In genomic region chr2:239003933-239004636, GRCh38 we compare ENCODE assay signal across 20 cellular contexts.
"Had no signal": no experiment of that assay in that cellular context is flagged by ENCODE, and none has a peak within 500 bp of the region (broad histone marks: within the 10 kb centered on the region; RNA-seq: fewer than 3 reads in every experiment).

No MANE protein-coding gene starts in this region.

- H3K27ac Mint-ChIP-seq: activated B cell treated with CpG ODN at 0.5 μM for 24 hours; activated CD8-positive, alpha-beta T cell treated with anti-CD3 and anti-CD28 coated beads for 36 hours; activated T-helper 17 cell treated with anti-CD3 and anti-CD28 coated beads, Interleukin-2, amount 50 U/mL, for 72 hours; nephron progenitor cell had no signal

- H3K4me3 ChIP-seq: pancreas, prostate gland, testis, transverse colon had no signal

- H3K27me3 ChIP-seq: pancreas, testis had no signal

- H3K9me3 Mint-ChIP-seq: activated CD8-positive, alpha-beta T cell treated with anti-CD3 and anti-CD28 coated beads for 36 hours had no signal

- H3K9me3 ChIP-seq: pancreas, prostate gland, testis, transverse colon had no signal

- DNase-seq: activated B cell treated with CpG ODN at 0.5 μM for 24 hours; activated CD4-positive, alpha-beta T cell treated with anti-CD3 and anti-CD28 coated beads, Interleukin-2, amount 50 U/mL, for 1 hour; activated CD8-positive, alpha-beta T cell treated with anti-CD3 and anti-CD28 coated beads for 36 hours; activated gamma-delta T cell treated with Interleukin-2 at 50 U/mL for 16 hours; activated naive CD4-positive, alpha-beta T cell treated with anti-CD3 and anti-CD28 coated beads, Interleukin-2, amount 50 U/mL, for 16 hours; activated T-cell treated with anti-CD3 and anti-CD28 coated beads, Interleukin-2, amount 50 U/mL, for 4 hours; effector CD8-positive, alpha-beta T cell; left colon; mesendoderm; nephron progenitor cell; pancreas; retina; stimulated activated CD4-positive, alpha-beta T cell treated with anti-CD3 and anti-CD28 coated beads, Interleukin-12 subunit alpha, Interleukin-12 subunit beta, amount 100 ng/mL, for 4 hours; stimulated activated CD4-positive, alpha-beta T cell treated with anti-CD3 and anti-CD28 coated beads, Interleukin-4, amount 100 ng/mL, for 1 hour; stimulated activated naive CD8-positive, alpha-beta T cell treated with anti-CD3 and anti-CD28 coated beads, Interleukin-15, Interleukin-2, amounts not matched to agents 100 U/mL and 50 U/mL, for 24 hours; T-helper 2 cell; transverse colon had no signal

- H3K36me3 ChIP-seq: pancreas, prostate gland, transverse colon had no signal

- H3K4me1 Mint-ChIP-seq: activated B cell treated with CpG ODN at 0.5 μM for 24 hours; activated T-helper 17 cell treated with anti-CD3 and anti-CD28 coated beads, Interleukin-2, amount 50 U/mL, for 72 hours had no signal

- ATAC-seq: activated CD8-positive, alpha-beta T cell treated with anti-CD3 and anti-CD28 coated beads for 36 hours; activated T-cell treated with anti-CD3 and anti-CD28 coated beads, Interleukin-2, amount 50 U/mL, for 4 hours; activated T-helper 17 cell treated with anti-CD3 and anti-CD28 coated beads, Interleukin-2, amount 50 U/mL, for 72 hours; left colon; stimulated activated naive CD8-positive, alpha-beta T cell treated with anti-CD3 and anti-CD28 coated beads, Interleukin-15, Interleukin-2, amounts not matched to agents 100 U/mL and 50 U/mL, for 24 hours had no signal

- H3K27ac ChIP-seq: pancreas had no signal

- H3K4me1 ChIP-seq: pancreas, prostate gland had no signal

- H3K4me3 Mint-ChIP-seq: activated B cell treated with CpG ODN at 0.5 μM for 24 hours; activated CD8-positive, alpha-beta T cell treated with anti-CD3 and anti-CD28 coated beads for 36 hours; activated T-cell treated with anti-CD3 and anti-CD28 coated beads, Interleukin-2, amount 50 U/mL, for 4 hours; activated T-helper 17 cell treated with anti-CD3 and anti-CD28 coated beads, Interleukin-2, amount 50 U/mL, for 72 hours; nephron progenitor cell had no signal
